In the genomic region with DNA sequence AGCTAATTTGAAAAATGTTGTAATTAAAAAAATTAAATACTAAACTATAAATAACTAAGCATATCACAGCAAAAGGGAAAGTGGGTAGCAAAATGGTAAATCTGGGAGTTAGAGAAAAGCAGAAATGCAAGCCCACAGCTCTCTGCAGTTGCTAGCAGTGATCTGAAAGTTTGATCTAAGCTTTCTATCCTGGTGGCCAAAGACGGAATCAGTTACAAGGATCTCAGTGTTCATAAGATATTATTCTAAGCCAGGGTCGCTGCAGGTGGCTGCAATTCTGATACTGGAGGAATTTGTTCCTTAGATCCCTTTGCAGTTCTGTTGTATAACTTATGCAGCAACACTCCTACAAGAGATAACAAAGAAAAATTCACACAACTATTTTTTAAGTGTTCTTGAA, we compare ENCODE assay signal across 20 cellular contexts.
DNase-seq lines count a peak whose midpoint lies in the region; ATAC-seq and TF ChIP-seq lines count a peak whose summit lies in the region.
"Had no signal": no experiment of that assay in that cellular context is flagged by ENCODE, and none has a peak within 500 bp of the region (broad histone marks: within the 10 kb centered on the region; RNA-seq: fewer than 3 reads in every experiment).

No MANE protein-coding gene starts in this region.

- no peak overlapping the region for H2AFZ ChIP-seq in KMS-11 (ENCODE audit: low read depth)
- no peak overlapping the region for H2AFZ ChIP-seq in PC-3 (ENCODE audit: low read length)

- H3K4me1 ChIP-seq in KMS-11 (ENCODE audit: low read depth, poor library complexity, severe bottlenecking) (peaks cover 61% of the 10 kb centered on the region), PC-3 (ENCODE audit: insufficient read depth, low read length) (no peaks in the 10 kb centered on the region)
- H3K4me1 ChIP-seq: SJSA1 had no signal

- H3K27me3 ChIP-seq in KMS-11 (ENCODE audit: insufficient read depth, low read depth) = no peaks in the 10 kb centered on the region
- H3K27me3 ChIP-seq in PC-3 (ENCODE audit: low read length) = no peaks in the 10 kb centered on the region
- H3K27me3 ChIP-seq: pancreas, SJSA1, suprapubic skin had no signal

- intact Hi-C loops in PC-3 (cut with micrococcal nuclease) = no loop called here

- H3K4me2 ChIP-seq in KMS-11 = peak overlapping the region; percentile 58
- H3K4me2 ChIP-seq in PC-3 (ENCODE audit: low read length) = no peak overlapping the region

- H3K9ac ChIP-seq in KMS-11 (no peak overlapping the region), PC-3 (ENCODE audit: low read length) (no peak overlapping the region)

- TF ChIP-seq CTCF in GM12873 (IDR thresholded peaks at IDR 0.05; ENCODE audit: insufficient read depth, low read depth, low read length, missing control alignments) = peak; percentile 21
- TF ChIP-seq CTCF in KMS-11 (conservative IDR thresholded peaks at IDR 0.05; ENCODE audit: low read depth, low read length) = 0 out of 2 replicates have a peak, but pooled peaks have one; percentile 34
- no peak for TF ChIP-seq CTCF in PC-3 (conservative IDR thresholded peaks at IDR 0.05; ENCODE audit: low read depth, low read length)

- H3K79me2 ChIP-seq in KMS-11 (ENCODE audit: insufficient read depth, low read depth) (no peaks in the 10 kb centered on the region), PC-3 (ENCODE audit: low read length) (no peaks in the 10 kb centered on the region)

- no TSS peak for BruUV-seq in PC-3 (replicated peaks; lab: Mats Ljungman, UMichigan)

- no peaks in the 10 kb centered on the region for H3K9me3 ChIP-seq in PC-3 (ENCODE audit: low read length)
- H3K9me3 ChIP-seq: gastroesophageal sphincter, pancreas, SJSA1, suprapubic skin had no signal

- in situ Hi-C loops in KBM-7 (cut with MboI; ENCODE audit: low pct_unique_long_range_greater_than_20kb, low sequenced_read_pairs) = no loop called here

- CTCF ChIA-PET in PC-3 (lab: Charles Lee) = interaction anchor here (0.6 to 1.2 kb wide), 2 partner anchors 27 to 951 kb away, joined by 3 read pairs; no protein-coding TSS in a partner anchor

- POLR2A ChIA-PET in PC-3 (lab: Charles Lee; ENCODE audit: unreplicated experiment) = no interaction called here

- no peaks in the 10 kb centered on the region for H3K36me3 ChIP-seq in KMS-11 (ENCODE audit: insufficient read depth)
- H3K36me3 ChIP-seq in PC-3 (ENCODE audit: low read depth, low read length) = no peaks in the 10 kb centered on the region
- H3K36me3 ChIP-seq: gastroesophageal sphincter, pancreas, SJSA1, suprapubic skin had no signal

- H3K9me2 ChIP-seq in PC-3 (replicated peaks; ENCODE audit: low read length) = no peaks in the 10 kb centered on the region

- H3K27ac ChIP-seq in KMS-11 (peak overlapping the region; percentile 37; the same call in 1 of the 2 replicates), PC-3 (ENCODE audit: low read length) (no peak overlapping the region)
- H3K27ac ChIP-seq: gastroesophageal sphincter, SJSA1, suprapubic skin had no signal

- DNase-seq in astrocyte of the hippocampus (ENCODE audit: low read depth, low spot score) = peak; percentile 3
- peak; percentile 24 for DNase-seq in pons (ENCODE audit: low spot score)
- no peak for DNase-seq in PC-3
- DNase-seq in putamen (ENCODE audit: low spot score) = no peak
- no peak for DNase-seq in KBM-7
- DNase-seq: activated CD4-positive, CD25-positive, alpha-beta regulatory T cell treated with anti-CD3 and anti-CD28 coated beads, Interleukin-2, amount 50 U/mL, for 72 hours; central memory CD4-positive, alpha-beta T cell; NCI-H524 treated with DMSO at 0.1 percent for 48 hours; stimulated activated CD4-positive, alpha-beta T cell treated with anti-CD3 and anti-CD28 coated beads, Interleukin-12 subunit alpha, Interleukin-12 subunit beta, amount 100 ng/mL, for 4 hours; stimulated activated CD4-positive, alpha-beta T cell treated with anti-CD3 and anti-CD28 coated beads, Interleukin-4, amount 100 ng/mL, for 24 hours had no signal

- H4K20me1 ChIP-seq in KMS-11 (ENCODE audit: insufficient read depth) (no peaks in the 10 kb centered on the region), PC-3 (ENCODE audit: low read length) (no peaks in the 10 kb centered on the region)

- H3K4me3 ChIP-seq in KMS-11 (IDR thresholded peaks at IDR 0.05; ENCODE audit: insufficient read depth, low read depth, low read length) (no peak overlapping the region), PC-3 (ENCODE audit: low read length) (no peak overlapping the region)
- H3K4me3 ChIP-seq: dorsolateral prefrontal cortex, gastroesophageal sphincter, pancreas, SJSA1, suprapubic skin had no signal

- ATAC-seq in PC-3 = no peak
- ATAC-seq: activated CD8-positive, alpha-beta T cell treated with anti-CD3 and anti-CD28 coated beads for 36 hours; naive thymus-derived CD4-positive, alpha-beta T cell; stimulated activated effector memory CD8-positive, alpha-beta T cell treated with anti-CD3 and anti-CD28 coated beads, Interleukin-12 subunit alpha, Interleukin-12 subunit beta, amount 100 ng/mL, for 72 hours had no signal

- H3F3A ChIP-seq in PC-3 (ENCODE audit: low read length, unreplicated experiment) = no peaks in the 10 kb centered on the region

Comparison
In these comparisons a context has a peak if more than half of its experiments do, and no peak if none do; other contexts are left out.
1. DNase-seq: peak in astrocyte of the hippocampus (single experiment) and pons (single experiment); none in PC-3 (single experiment), putamen (single experiment) and KBM-7 (single experiment).